28 cellular contexts compared by ENCODE assay signal in the genomic region with DNA sequence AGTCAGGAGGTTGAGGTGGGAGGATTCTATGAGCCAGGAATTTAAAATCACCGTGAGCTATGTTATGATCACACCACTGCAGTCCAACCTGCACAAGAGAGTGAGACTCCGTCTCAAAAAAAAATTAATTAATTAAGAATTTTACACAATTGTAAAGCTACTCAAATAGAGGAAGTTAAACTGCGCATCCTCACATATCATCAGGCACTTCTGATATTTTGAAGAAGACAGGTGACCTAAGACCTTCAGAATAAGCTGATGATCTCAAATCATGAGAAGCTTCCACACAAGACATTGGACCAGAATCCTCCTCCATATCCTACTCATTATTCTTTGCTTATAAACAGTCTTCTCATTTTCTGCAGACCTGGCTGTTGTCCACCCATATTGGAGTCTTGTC.
DNase-seq lines count a peak whose midpoint lies in the region; ATAC-seq, FAIRE-seq and TF ChIP-seq lines count a peak whose summit lies in the region.
"Had no signal": no experiment of that assay in that cellular context is flagged by ENCODE, and none has a peak within 500 bp of the region (broad histone marks: within the 10 kb centered on the region; RNA-seq: fewer than 3 reads in every experiment).

No MANE protein-coding gene starts in this region.

- H3K9me2 ChIP-seq in DOHH2 (replicated peaks; ENCODE audit: control insufficient read depth, low read length) = no peaks in the 10 kb centered on the region

- H3K27ac ChIP-seq in DND-41 (ENCODE audit: low read length) = peak overlapping the region; percentile 44; the same call in 1 of the 2 replicates
- H3K27ac ChIP-seq in DOHH2 (ENCODE audit: low read depth, low read length) = peak overlapping the region; percentile 51
- H3K27ac ChIP-seq: BLaER1 had no signal

- H4K20me1 ChIP-seq in DND-41 (ENCODE audit: insufficient read depth, low read length) (no peaks in the 10 kb centered on the region), DOHH2 (ENCODE audit: control insufficient read depth, insufficient read depth, low read depth, low read length) (no peaks in the 10 kb centered on the region)
- H4K20me1 ChIP-seq: BLaER1 had no signal

- no peak for ATAC-seq in DND-41 (ENCODE audit: insufficient read depth, low read depth)
- peak; percentile 57 for ATAC-seq in memory B cell (ENCODE audit: low read depth)
- no peak for ATAC-seq in activated T-helper 17 cell treated with anti-CD3 and anti-CD28 coated beads, Interleukin-2, amount 50 U/mL, for 72 hours (replicated peaks)
- ATAC-seq: GM12878 had no signal

- H3K27me3 Mint-ChIP-seq in memory B cell = no peaks in the 10 kb centered on the region
- no peaks in the 10 kb centered on the region for H3K27me3 Mint-ChIP-seq in activated T-helper 17 cell treated with anti-CD3 and anti-CD28 coated beads, Interleukin-2, amount 50 U/mL, for 72 hours

- H3K9me3 ChIP-seq in DND-41 (ENCODE audit: insufficient read depth, low read length, severe bottlenecking) (no peaks in the 10 kb centered on the region), DOHH2 (ENCODE audit: control insufficient read depth, insufficient read depth, low read length) (no peaks in the 10 kb centered on the region)
- H3K9me3 ChIP-seq: BE2C, BLaER1 had no signal

- H3K4me2 ChIP-seq in DND-41 (ENCODE audit: insufficient read depth, low read length) = no peak overlapping the region
- peak overlapping the region; percentile 47 for H3K4me2 ChIP-seq in DOHH2 (ENCODE audit: low read length)
- H3K4me2 ChIP-seq: BLaER1 had no signal

- H2AFZ ChIP-seq in DND-41 (ENCODE audit: low read depth, low read length) = no peak overlapping the region

- H3F3A ChIP-seq in DOHH2 (ENCODE audit: control insufficient read depth, insufficient read depth) = peaks cover 2% of the 10 kb centered on the region; the same call in 1 of the 2 replicates

- no peaks in the 10 kb centered on the region for H3K27me3 ChIP-seq in DND-41 (ENCODE audit: insufficient read depth, low read length, poor library complexity)
- H3K27me3 ChIP-seq in DOHH2 (ENCODE audit: control insufficient read depth, low read length) = no peaks in the 10 kb centered on the region
- no peaks in the 10 kb centered on the region for H3K27me3 ChIP-seq in bronchial epithelial cell (ENCODE audit: control insufficient read depth, insufficient read depth, low read length)
- H3K27me3 ChIP-seq: BE2C, BLaER1 had no signal

- H3K4me1 Mint-ChIP-seq in memory B cell = peaks cover 6% of the 10 kb centered on the region
- no peaks in the 10 kb centered on the region for H3K4me1 Mint-ChIP-seq in activated T-helper 17 cell treated with anti-CD3 and anti-CD28 coated beads, Interleukin-2, amount 50 U/mL, for 72 hours
- H3K4me1 Mint-ChIP-seq: CD14-positive monocyte; CD4-positive, alpha-beta memory T cell; CD8-positive, alpha-beta memory T cell had no signal

- no peak overlapping the region for H3K9ac ChIP-seq in DND-41 (ENCODE audit: low read depth, low read length)
- H3K9ac ChIP-seq: BLaER1 had no signal

- peaks cover 12% of the 10 kb centered on the region for H3K36me3 ChIP-seq in DND-41 (ENCODE audit: insufficient read depth, low read length)
- H3K36me3 ChIP-seq in DOHH2 (ENCODE audit: control insufficient read depth, low read length) = no peaks in the 10 kb centered on the region
- H3K36me3 ChIP-seq in bronchial epithelial cell (ENCODE audit: control insufficient read depth, insufficient read depth, low read length) = no peaks in the 10 kb centered on the region
- H3K36me3 ChIP-seq: BE2C had no signal

- TF ChIP-seq CTCF in DND-41 (IDR thresholded peaks at IDR 0.05; ENCODE audit: borderline replicate concordance, extremely low read depth, low read length, poor library complexity, severe bottlenecking) (no peak), DOHH2 (IDR thresholded peaks at IDR 0.05; ENCODE audit: low read depth, low read length, poor library complexity, severe bottlenecking) (no peak), bronchial epithelial cell (IDR thresholded peaks at IDR 0.05; ENCODE audit: insufficient read depth, low read length, severe bottlenecking) (no peak)

- no peak for DNase-seq in DND-41
- DNase-seq in bronchial epithelial cell (ENCODE audit: low read depth) = no peak
- DNase-seq in memory B cell (ENCODE audit: low spot score in 2 of 2) = no peak
- no peak for DNase-seq in globus pallidus (ENCODE audit: low spot score)
- DNase-seq in HTR-8/SVneo (ENCODE audit: insufficient read length, low spot score) = no peak
- no peak for DNase-seq in effector CD8-positive, alpha-beta T cell (lab: John Stamatoyannopoulos, UW)
- DNase-seq: 8988T; ACHN; BE2C; C1 segment of cervical spinal cord; CD4-positive, CD25-positive, alpha-beta regulatory T cell; CD8-positive, alpha-beta memory T cell; COR-L47; DMS 273 treated with DMSO at 0.1 percent for 48 hours; DMS153; DMS53; DMS79; EL; GDM1 had no signal

- H3K4me3 Mint-ChIP-seq in memory B cell = no peak overlapping the region
- H3K4me3 Mint-ChIP-seq in activated T-helper 17 cell treated with anti-CD3 and anti-CD28 coated beads, Interleukin-2, amount 50 U/mL, for 72 hours = no peak overlapping the region
- H3K4me3 Mint-ChIP-seq: CD14-positive monocyte; CD4-positive, alpha-beta memory T cell; CD4-positive, CD25-positive, alpha-beta regulatory T cell; CD8-positive, alpha-beta memory T cell had no signal

- H3K9me3 Mint-ChIP-seq in memory B cell = no peaks in the 10 kb centered on the region
- no peaks in the 10 kb centered on the region for H3K9me3 Mint-ChIP-seq in activated T-helper 17 cell treated with anti-CD3 and anti-CD28 coated beads, Interleukin-2, amount 50 U/mL, for 72 hours
- H3K9me3 Mint-ChIP-seq: CD14-positive monocyte; CD4-positive, alpha-beta memory T cell; CD8-positive, alpha-beta memory T cell had no signal

- no peak overlapping the region for H3K4me3 ChIP-seq in DND-41 (ENCODE audit: low read depth in 1 of 2, low read length in 2 of 2)
- H3K4me3 ChIP-seq in DOHH2 (ENCODE audit: low read length) = no peak overlapping the region
- H3K4me3 ChIP-seq in bronchial epithelial cell (ENCODE audit: low read depth, low read length) = no peak overlapping the region
- H3K4me3 ChIP-seq: BLaER1, GM12878 had no signal

- H3K4me1 ChIP-seq in DND-41 (ENCODE audit: insufficient read depth, low read length) (peaks cover 70% of the 10 kb centered on the region), DOHH2 (ENCODE audit: control insufficient read depth, low read length) (peaks cover 59% of the 10 kb centered on the region)
- H3K4me1 ChIP-seq: BE2C had no signal

- no peaks in the 10 kb centered on the region for H3K36me3 Mint-ChIP-seq in memory B cell
- H3K36me3 Mint-ChIP-seq in activated T-helper 17 cell treated with anti-CD3 and anti-CD28 coated beads, Interleukin-2, amount 50 U/mL, for 72 hours (ENCODE audit: low read depth) = no peaks in the 10 kb centered on the region
- H3K36me3 Mint-ChIP-seq: CD14-positive monocyte; CD4-positive, CD25-positive, alpha-beta regulatory T cell; CD8-positive, alpha-beta memory T cell had no signal

- H3K79me2 ChIP-seq in DND-41 (ENCODE audit: insufficient read depth, low read length) (peaks cover 20% of the 10 kb centered on the region), DOHH2 (ENCODE audit: control insufficient read depth, low read length) (no peaks in the 10 kb centered on the region)

- peak; percentile 60 for FAIRE-seq in bronchial epithelial cell (lab: Jason Lieb, UNC)
- FAIRE-seq in HTR-8/SVneo (lab: Jason Lieb, UNC) = no peak
- FAIRE-seq: A204.1, GM12878, GM12892, GM18507 had no signal

- no peak overlapping the region for H3K27ac Mint-ChIP-seq in memory B cell
- no peak overlapping the region for H3K27ac Mint-ChIP-seq in activated T-helper 17 cell treated with anti-CD3 and anti-CD28 coated beads, Interleukin-2, amount 50 U/mL, for 72 hours
- H3K27ac Mint-ChIP-seq: CD4-positive, alpha-beta memory T cell; CD8-positive, alpha-beta memory T cell had no signal
